8 cellular contexts compared by ENCODE assay signal in genomic region chr3:43995929-43996378, GRCh38.
DNase-seq lines count a peak whose midpoint lies in the region; ATAC-seq and TF ChIP-seq lines count a peak whose summit lies in the region.

No MANE protein-coding gene starts in this region.

- peaks cover 86% of the 10 kb centered on the region for H3K27me3 Mint-ChIP-seq in T-helper 1 cell treated with Interleukin-12 subunit alpha and Interleukin-12 subunit beta and Interleukin-4 antibody, amounts not matched to agents 30 μg/mL and 1 μg/mL, for 36 hours (ENCODE audit: low read depth)
- peaks cover 80% of the 10 kb centered on the region for H3K27me3 Mint-ChIP-seq in stimulated activated memory B cell treated with anti-CD40 and anti-IgM and Interleukin-4, amounts not matched to agents 10 μg/mL and 1 μg/mL and 100 μg/mL, for 72 hours

- peaks cover 1% of the 10 kb centered on the region for H3K36me3 Mint-ChIP-seq in T-helper 1 cell treated with Interleukin-12 subunit alpha and Interleukin-12 subunit beta and Interleukin-4 antibody, amounts not matched to agents 30 μg/mL and 1 μg/mL, for 36 hours (ENCODE audit: low read depth)
- peaks cover 5% of the 10 kb centered on the region for H3K36me3 Mint-ChIP-seq in stimulated activated memory B cell treated with anti-CD40 and anti-IgM and Interleukin-4, amounts not matched to agents 10 μg/mL and 1 μg/mL and 100 μg/mL, for 72 hours

- TF ChIP-seq CTCF in fibroblast of mammary gland (conservative IDR thresholded peaks at IDR 0.05; ENCODE audit: control insufficient read depth, insufficient read depth, low read depth, low read length), result no peak

- H3K4me3 Mint-ChIP-seq in T-helper 1 cell treated with Interleukin-12 subunit alpha and Interleukin-12 subunit beta and Interleukin-4 antibody, amounts not matched to agents 30 μg/mL and 1 μg/mL, for 36 hours, result peak overlapping the region; percentile 51
- H3K4me3 Mint-ChIP-seq in stimulated activated memory B cell treated with anti-CD40 and anti-IgM and Interleukin-4, amounts not matched to agents 10 μg/mL and 1 μg/mL and 100 μg/mL, for 72 hours, result peak overlapping the region; percentile 82

- no peak for ATAC-seq in stimulated activated memory B cell treated with anti-CD40 and anti-IgM and Interleukin-4, amounts not matched to agents 10 μg/mL and 1 μg/mL and 100 μg/mL, for 72 hours

- H3K27ac Mint-ChIP-seq in T-helper 1 cell treated with Interleukin-12 subunit alpha and Interleukin-12 subunit beta and Interleukin-4 antibody, amounts not matched to agents 30 μg/mL and 1 μg/mL, for 36 hours, result peak overlapping the region; percentile 45
- peak overlapping the region; percentile 3 for H3K27ac Mint-ChIP-seq in stimulated activated memory B cell treated with anti-CD40 and anti-IgM and Interleukin-4, amounts not matched to agents 10 μg/mL and 1 μg/mL and 100 μg/mL, for 72 hours

- H3K9me3 Mint-ChIP-seq in T-helper 1 cell treated with Interleukin-12 subunit alpha and Interleukin-12 subunit beta and Interleukin-4 antibody, amounts not matched to agents 30 μg/mL and 1 μg/mL, for 36 hours, result peaks cover 9% of the 10 kb centered on the region
- H3K9me3 Mint-ChIP-seq in stimulated activated memory B cell treated with anti-CD40 and anti-IgM and Interleukin-4, amounts not matched to agents 10 μg/mL and 1 μg/mL and 100 μg/mL, for 72 hours, result peaks cover 3% of the 10 kb centered on the region

- DNase-seq in NCI-H82 (lab: John Stamatoyannopoulos, UW) (peak; percentile 42), NCI-H82 treated with DMSO at 0.1 percent for 48 hours (lab: John Stamatoyannopoulos, UW; ENCODE audit: unreplicated experiment) (no peak), fibroblast of mammary gland (ENCODE audit: low read depth) (no peak), SIG-M5 (lab: John Stamatoyannopoulos, UW) (no peak), DMS114 treated with DMSO at 0.1 percent for 48 hours (lab: John Stamatoyannopoulos, UW; ENCODE audit: unreplicated experiment) (no peak), amygdala (lab: John Stamatoyannopoulos, UW) (no peak)

- H3K4me3 ChIP-seq in fibroblast of mammary gland (ENCODE audit: control insufficient read depth, low read depth, low read length), result peak overlapping the region; percentile 64

- H3K4me1 Mint-ChIP-seq in T-helper 1 cell treated with Interleukin-12 subunit alpha and Interleukin-12 subunit beta and Interleukin-4 antibody, amounts not matched to agents 30 μg/mL and 1 μg/mL, for 36 hours (ENCODE audit: low read depth), result peaks cover 23% of the 10 kb centered on the region
- H3K4me1 Mint-ChIP-seq in stimulated activated memory B cell treated with anti-CD40 and anti-IgM and Interleukin-4, amounts not matched to agents 10 μg/mL and 1 μg/mL and 100 μg/mL, for 72 hours, result peaks cover 54% of the 10 kb centered on the region
